In the genomic region with DNA sequence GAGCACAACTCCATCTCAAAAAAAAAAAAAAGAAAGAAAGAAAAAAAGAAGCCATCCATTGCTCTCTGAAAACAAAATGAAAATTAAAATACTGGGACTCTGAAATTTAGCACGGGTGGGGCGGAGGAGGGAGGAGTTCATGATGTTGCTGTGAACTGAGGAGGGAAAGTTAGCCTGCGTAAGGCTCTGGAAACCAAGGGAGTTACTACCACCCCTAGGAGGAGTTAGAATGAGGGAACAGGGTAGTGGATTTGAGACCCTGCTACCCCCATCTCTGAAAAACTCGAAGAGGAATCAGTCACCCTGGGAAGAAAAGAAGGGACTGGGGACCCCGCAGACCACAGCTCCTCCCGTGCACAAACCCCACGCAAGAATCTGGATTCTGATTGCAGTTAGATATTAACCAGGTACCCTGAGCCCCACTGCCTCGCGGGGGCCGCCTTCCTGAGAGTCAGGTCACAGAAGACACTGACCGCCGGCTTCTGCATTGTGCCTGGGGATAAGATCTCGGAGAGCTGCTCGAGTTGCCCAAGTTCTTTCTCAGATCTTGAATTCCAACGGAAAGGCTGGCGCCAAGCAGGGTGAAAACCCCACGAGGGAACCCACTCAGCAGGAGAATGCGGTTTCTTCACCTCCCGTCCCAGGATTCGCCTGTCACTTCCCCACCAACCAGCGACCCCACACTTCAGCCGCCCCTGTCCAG, we compare ENCODE assay signal across 8 cellular contexts. TPM values are rescaled to one million over a fixed set of nuclear protein-coding genes. Genes with fewer than 3 reads are reported as not detected.
A peak's percentile ranks its signal among the peaks of the same experiment; 100 is the strongest.
DNase-seq lines count a peak whose midpoint lies in the region; ATAC-seq, FAIRE-seq and TF ChIP-seq lines count a peak whose summit lies in the region.

No MANE protein-coding gene starts in this region.

- no peaks in the 10 kb centered on the region for H3K9me3 Mint-ChIP-seq in activated T-helper 17 cell treated with anti-CD3 and anti-CD28 coated beads, Interleukin-2, amount 50 U/mL, for 72 hours

- peak overlapping the region; percentile 85 to 91 (median 91) for H3K27ac ChIP-seq in pancreas

- no peak for FAIRE-seq in pancreas (lab: Jason Lieb, UNC)

- TF ChIP-seq CTCF in BJ (IDR thresholded peaks at IDR 0.05; ENCODE audit: insufficient read depth, low read depth, low read length), result no peak
- TF ChIP-seq CTCF in pancreas (IDR thresholded peaks at IDR 0.05), result no peak

- ATAC-seq in HG03521 (IDR thresholded peaks at IDR 0.05; ENCODE audit: unreplicated experiment), result peak; percentile 17
- ATAC-seq in activated T-helper 17 cell treated with anti-CD3 and anti-CD28 coated beads, Interleukin-2, amount 50 U/mL, for 72 hours (replicated peaks), result no peak
- ATAC-seq in pancreas, result peak; percentile 3 to 5 (median 4)
- ATAC-seq in GM21737 (IDR thresholded peaks at IDR 0.05; ENCODE audit: unreplicated experiment), result no peak

- no peaks in the 10 kb centered on the region for H3K9me3 ChIP-seq in pancreas

- H3K4me3 ChIP-seq in BJ (ENCODE audit: low read depth, low read length), result peak overlapping the region; percentile 74
- peak overlapping the region; percentile 84 to 94 (median 88) for H3K4me3 ChIP-seq in pancreas

- H3K4me1 Mint-ChIP-seq in activated T-helper 17 cell treated with anti-CD3 and anti-CD28 coated beads, Interleukin-2, amount 50 U/mL, for 72 hours, result peaks cover 8% of the 10 kb centered on the region

- H3K27me3 Mint-ChIP-seq in activated T-helper 17 cell treated with anti-CD3 and anti-CD28 coated beads, Interleukin-2, amount 50 U/mL, for 72 hours, result no peaks in the 10 kb centered on the region

- H3K27me3 ChIP-seq in BJ (ENCODE audit: control insufficient read depth, insufficient read depth, low read length) (no peaks in the 10 kb centered on the region), pancreas (no peaks in the 10 kb centered on the region)

- H3K36me3 ChIP-seq in BJ (ENCODE audit: control insufficient read depth, insufficient read depth, low read length) (no peaks in the 10 kb centered on the region), pancreas (no peaks in the 10 kb centered on the region)

- CTCF ChIA-PET in BJ (lab: Yijun Ruan, JAX), result interaction anchor here (0.6 to 2.9 kb wide), 6 partner anchors 10 to 305 kb away, joined by 3 to 8 read pairs (median 4); a partner anchor contains a TSS

- H3K4me1 ChIP-seq in pancreas, result peaks cover 0 to 11% (median 0%) of the 10 kb centered on the region in 3 donors

- no peak for DNase-seq in BJ (ENCODE audit: low read depth)
- peak in 32 of 42 donors; percentile 3 to 47 (median 18) for DNase-seq in head of caudate nucleus
- peak in 5 of 6 donors; percentile 19 to 67 (median 21) for DNase-seq in pancreas
- DNase-seq in NCI-H2081 treated with DMSO at 0.1 percent for 48 hours (lab: John Stamatoyannopoulos, UW), result no peak
- DNase-seq in NOMO-1 treated with DMSO at 0.1 percent for 48 hours (lab: John Stamatoyannopoulos, UW; ENCODE audit: unreplicated experiment), result no peak

- 8% methylated on average over 22 of the region's 22 CpGs for WGBS in pancreas, 2 donors

- POLR2A ChIA-PET in BJ (lab: Charles Lee), result no interaction called here

- intact Hi-C loops in head of caudate nucleus (cut with DNase I) (loop anchor here (10.0 kb wide), 1 partner anchor 70 kb away; a partner anchor contains a TSS), pancreas (cut with DNase I) (no loop called here)

- H3K36me3 Mint-ChIP-seq in activated T-helper 17 cell treated with anti-CD3 and anti-CD28 coated beads, Interleukin-2, amount 50 U/mL, for 72 hours (ENCODE audit: low read depth), result no peaks in the 10 kb centered on the region

- H3K4me3 Mint-ChIP-seq in activated T-helper 17 cell treated with anti-CD3 and anti-CD28 coated beads, Interleukin-2, amount 50 U/mL, for 72 hours, result peak overlapping the region; percentile 94

- no peak overlapping the region for H3K27ac Mint-ChIP-seq in activated T-helper 17 cell treated with anti-CD3 and anti-CD28 coated beads, Interleukin-2, amount 50 U/mL, for 72 hours

RNA-seq across cellular contexts. Expression of a gene that starts 0.9 kb away (rescaled TPM):
- polyA plus RNA-seq in BJ (2011; rRNA removed) (0.36 and 1.0 TPM in 2 replicates), pancreas (under 1 TPM; 0.57 to 0.82 TPM)
- 0.81 and 0.82 TPM in 2 replicates for polyA minus RNA-seq in BJ (2011; rRNA and poly(A)+ RNA removed)
- total RNA-seq in activated T-helper 17 cell treated with anti-CD3 and anti-CD28 coated beads, Interleukin-2, amount 50 U/mL, for 72 hours, result under 1 TPM; 0.56 to 0.61 TPM
- 1 to 10 TPM; 1.1 to 3.6 (median 2.2) TPM for total RNA-seq in pancreas

RNA-seq across cellular contexts. Expression of a gene that starts 31.1 kb away (rescaled TPM):
- polyA plus RNA-seq in BJ (2011; rRNA removed) (1.4 and 2.1 TPM in 2 replicates), pancreas (1 to 10 TPM; 1.6 to 1.8 TPM)
- polyA minus RNA-seq in BJ (2011; rRNA and poly(A)+ RNA removed), result 0.87 and 1.7 TPM in 2 replicates
- total RNA-seq in activated T-helper 17 cell treated with anti-CD3 and anti-CD28 coated beads, Interleukin-2, amount 50 U/mL, for 72 hours, result 10 to 100 TPM in 1 of 2 donors, 1 to 10 TPM in 1; 1.4 to 11.1 TPM
- 1 to 10 TPM; 1.0 to 2.9 (median 2.0) TPM for total RNA-seq in pancreas

RNA-seq across cellular contexts. Expression of a gene that starts 36.5 kb away (rescaled TPM):
- polyA plus RNA-seq in BJ (2011; rRNA removed) (0.63 and 1.3 TPM in 2 replicates), pancreas (1 to 10 TPM; 4.1 to 5.5 TPM)
- 0.67 and 0.85 TPM in 2 replicates for polyA minus RNA-seq in BJ (2011; rRNA and poly(A)+ RNA removed)
- 1 to 10 TPM; 2.4 to 4.0 TPM for total RNA-seq in activated T-helper 17 cell treated with anti-CD3 and anti-CD28 coated beads, Interleukin-2, amount 50 U/mL, for 72 hours
- total RNA-seq in pancreas, result 1 to 10 TPM; 1.5 to 4.4 (median 1.9) TPM

Comparison
In these comparisons a context has a peak if more than half of its experiments do, and no peak if none do; other contexts are left out.
1. DNase-seq: peak in head of caudate nucleus (32 of 42) and pancreas (5 of 6); none in BJ (single experiment), NCI-H2081 treated with DMSO at 0.1 percent for 48 hours (single experiment) and NOMO-1 treated with DMSO at 0.1 percent for 48 hours (single experiment).
2. ATAC-seq: peak in HG03521 (single experiment) and pancreas (4 of 4); none in activated T-helper 17 cell treated with anti-CD3 and anti-CD28 coated beads, Interleukin-2, amount 50 U/mL, for 72 hours (single experiment) and GM21737 (single experiment).